12 cellular contexts compared by ENCODE assay signal in genomic region chr16:52070341-52071057, GRCh38.
A peak's percentile ranks its signal among the peaks of the same experiment; 100 is the strongest.
DNase-seq lines count a peak whose midpoint lies in the region; ATAC-seq, FAIRE-seq and TF ChIP-seq lines count a peak whose summit lies in the region.
"Had no signal": no experiment of that assay in that cellular context is flagged by ENCODE, and none has a peak within 500 bp of the region (broad histone marks: within the 10 kb centered on the region; RNA-seq: fewer than 3 reads in every experiment).

No MANE protein-coding gene starts in this region.

- no peaks in the 10 kb centered on the region for H3K79me2 ChIP-seq in HepG2 (ENCODE audit: insufficient read depth, low read length)

- no TSS peak for BruUV-seq in HepG2 (replicated peaks; lab: Mats Ljungman, UMichigan)

- CTCF ChIA-PET in HepG2 (lab: Yijun Ruan, JAX; ENCODE audit: low intra/inter-chr PET ratio, low total read pairs): interaction anchor here (1.7 to 5.7 kb wide), 3 partner anchors 791 to 952 kb away, joined by 11 to 53 read pairs (median 32); no protein-coding TSS in a partner anchor

- no peaks in the 10 kb centered on the region for H4K20me1 ChIP-seq in HepG2 (ENCODE audit: insufficient read depth, low read length)

- in situ Hi-C loops in HepG2 (cut with HindIII; ENCODE audit: extremely low pct_ligation_motif_present, low pct_unique_long_range_greater_than_20kb): loop anchor here (5.0 kb wide), 1 partner anchor 792 kb away; no protein-coding TSS in a partner anchor

- H3K4me3 ChIP-seq in HepG2 (replicated peaks in 1 of 3; ENCODE audit: insufficient read depth in 1 of 3, low read depth in 2 of 3, low read length in 3 of 3): no peak overlapping the region
- H3K4me3 ChIP-seq in right lobe of liver: no peak overlapping the region
- H3K4me3 ChIP-seq: A549, GM12878, GM23338 had no signal

- intact Hi-C loops in HepG2 (cut with micrococcal nuclease; ENCODE audit: unreplicated experiment): loop anchor here (1.0 kb wide), 1 partner anchor 842 kb away; no protein-coding TSS in a partner anchor
- intact Hi-C loops in right lobe of liver (cut with DNase I): no loop called here
- intact Hi-C loops in left colon (cut with DNase I, micrococcal nuclease): no loop called here

- no peak overlapping the region for H2AFZ ChIP-seq in HepG2 (ENCODE audit: low read length)

- H3K4me1 ChIP-seq in HepG2 (ENCODE audit: insufficient read depth, low read length) (no peaks in the 10 kb centered on the region), right lobe of liver (peaks cover 0 to 8% (median 3%) of the 10 kb centered on the region in 4 donors)
- H3K4me1 ChIP-seq: A549, BE2C had no signal

- H3K36me3 ChIP-seq in HepG2 (replicated peaks in 1 of 2; ENCODE audit: control insufficient read depth in 1 of 2, insufficient read depth in 2 of 2, low read length in 2 of 2): no peaks in the 10 kb centered on the region
- no peaks in the 10 kb centered on the region for H3K36me3 ChIP-seq in right lobe of liver
- H3K36me3 ChIP-seq: BE2C had no signal

- no peak overlapping the region for H3K9ac ChIP-seq in HepG2 (ENCODE audit: insufficient read depth, low read depth, low read length)

- H3K27ac ChIP-seq in HepG2 (ENCODE audit: extremely low read length, insufficient read depth, low read length) (no peak overlapping the region), right lobe of liver (no peak overlapping the region)
- H3K27ac ChIP-seq: A549 had no signal

- POLR2A ChIA-PET in HepG2 (lab: Yijun Ruan, JAX): interaction anchor here (1.1 kb wide), 1 partner anchor 478 kb away, joined by 3 read pairs; no protein-coding TSS in a partner anchor

- no peaks in the 10 kb centered on the region for H3K27me3 ChIP-seq in HepG2 (ENCODE audit: control insufficient read depth in 1 of 2, insufficient read depth in 2 of 2, low read length in 2 of 2)
- no peaks in the 10 kb centered on the region for H3K27me3 ChIP-seq in right lobe of liver
- H3K27me3 ChIP-seq: BE2C had no signal

- WGBS in HepG2 (ENCODE audit: low lambda C conversion rate): 3% methylated on average over 2 of the region's 2 CpGs
- WGBS in right lobe of liver (ENCODE audit: insufficient coverage, low coverage, low lambda C conversion rate, missing lambda C conversion rate): 61% methylated on average over 2 of the region's 2 CpGs

- ATAC-seq in HepG2: no peak
- no peak for ATAC-seq in right lobe of liver
- ATAC-seq in left colon: peak; percentile 63
- ATAC-seq: CD8-positive, alpha-beta T cell had no signal

- H3K9me3 ChIP-seq in HepG2 (ENCODE audit: low read length) (no peaks in the 10 kb centered on the region), right lobe of liver (peaks cover 0 to under 1% (median 0%) of the 10 kb centered on the region in 4 donors)
- H3K9me3 ChIP-seq: A549, BE2C had no signal

- H3K4me2 ChIP-seq in HepG2 (ENCODE audit: low read depth, low read length): no peak overlapping the region
- H3K4me2 ChIP-seq: A549, GM23338 had no signal

- TF ChIP-seq CTCF in HepG2 (CRISPR knock-in tag; IDR thresholded peaks at IDR 0.05) (no peak), right lobe of liver (IDR thresholded peaks at IDR 0.05) (no peak)

- DNase-seq in HepG2 (ENCODE audit: low spot score) (no peak), right lobe of liver (no peak), NCI-H146 (lab: John Stamatoyannopoulos, UW) (peak; percentile 33), left colon (no peak), epidermal melanocyte (ENCODE audit: insufficient read length, low spot score) (no peak), activated gamma-delta T cell (lab: John Stamatoyannopoulos, UW) (no peak), GM19240 (ENCODE audit: insufficient read length, low spot score) (no peak)
- DNase-seq: BE2C; CD8-positive, alpha-beta T cell had no signal

- no peak for FAIRE-seq in HepG2 (lab: Jason Lieb, UNC)
- FAIRE-seq: A549 had no signal

- no peak for TF ChIP-seq EP300 in HepG2 (IDR thresholded peaks at IDR 0.05; ENCODE audit: low read depth in 2 of 2, low read length in 2 of 2)
- TF ChIP-seq EP300 in HepG2 (CRISPR knock-in tag; IDR thresholded peaks at IDR 0.05; ENCODE audit: borderline replicate concordance): no peak

- TF ChIP-seq RAD21 in HepG2 (CRISPR knock-in tag; IDR thresholded peaks at IDR 0.05): no peak

- TF ChIP-seq POLR2A in HepG2 (IDR thresholded peaks at IDR 0.05; ENCODE audit: insufficient read depth in 1 of 2, low read depth in 2 of 2, low read length in 2 of 2) (no peak), right lobe of liver (IDR thresholded peaks at IDR 0.05) (no peak)

TF ChIP-seq in HepG2, 621 proteins besides CTCF, POLR2A, EP300 and RAD21:
- TF ChIP-seq ZNF546 (CRISPR knock-in tag; conservative IDR thresholded peaks at IDR 0.05) (no peak), FOXA1 (IDR thresholded peaks at IDR 0.05) (peak; percentile 73), FOXA1 (CRISPR knock-in tag; IDR thresholded peaks at IDR 0.05) (no peak)
